Comparison of ENCODE assay signal across 1 cellular context in the genomic region with DNA sequence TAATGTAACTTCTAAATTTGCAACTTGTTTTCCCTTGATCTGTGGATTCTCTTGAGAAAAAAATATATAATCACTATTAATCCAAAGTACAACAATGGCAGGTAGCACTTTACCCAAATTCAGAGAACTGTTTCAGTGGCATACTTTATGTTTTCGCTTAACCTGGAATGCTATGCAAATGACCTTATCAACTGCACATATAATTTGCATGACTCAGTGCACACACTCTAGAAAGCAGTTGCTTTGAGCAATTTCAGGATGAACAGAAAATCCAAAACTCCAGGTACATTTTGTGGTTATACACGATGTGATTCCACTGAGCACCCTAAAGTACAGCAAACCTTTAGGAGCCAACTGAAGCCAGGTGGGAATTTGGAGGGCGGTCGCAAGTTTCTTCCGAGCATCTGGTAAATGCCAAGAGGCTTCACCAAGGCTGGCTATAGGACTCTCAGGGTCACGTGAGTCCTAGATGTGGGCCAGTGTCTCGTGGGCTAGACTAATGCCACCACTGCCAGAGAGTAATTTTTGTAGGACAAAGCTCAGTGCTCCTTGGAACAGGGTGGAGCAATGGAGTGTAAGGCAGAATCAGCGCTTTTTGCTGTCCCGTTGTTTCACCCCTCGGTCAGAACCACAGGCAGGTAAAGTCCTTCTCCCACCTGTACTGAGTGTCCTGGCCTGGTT.
TF ChIP-seq lines count a peak whose summit lies in the region.

No MANE protein-coding gene starts in this region.

TF ChIP-seq in IMR-90, 13 proteins besides CTCF, POLR2A, EP300 and RAD21:
- TF ChIP-seq, protein P1, sequence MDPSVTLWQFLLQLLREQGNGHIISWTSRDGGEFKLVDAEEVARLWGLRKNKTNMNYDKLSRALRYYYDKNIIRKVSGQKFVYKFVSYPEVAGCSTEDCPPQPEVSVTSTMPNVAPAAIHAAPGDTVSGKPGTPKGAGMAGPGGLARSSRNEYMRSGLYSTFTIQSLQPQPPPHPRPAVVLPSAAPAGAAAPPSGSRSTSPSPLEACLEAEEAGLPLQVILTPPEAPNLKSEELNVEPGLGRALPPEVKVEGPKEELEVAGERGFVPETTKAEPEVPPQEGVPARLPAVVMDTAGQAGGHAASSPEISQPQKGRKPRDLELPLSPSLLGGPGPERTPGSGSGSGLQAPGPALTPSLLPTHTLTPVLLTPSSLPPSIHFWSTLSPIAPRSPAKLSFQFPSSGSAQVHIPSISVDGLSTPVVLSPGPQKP (IDR thresholded peaks at IDR 0.05; ENCODE audit: borderline replicate concordance, low read depth, low read length), result no peak
- TF ChIP-seq MAZ (IDR thresholded peaks at IDR 0.05; ENCODE audit: borderline replicate concordance, low read depth, low read length) (no peak), SMC3 (IDR thresholded peaks at IDR 0.05; ENCODE audit: low read depth, low read length) (no peak), CHD1 (IDR thresholded peaks at IDR 0.05; ENCODE audit: low read depth, low read length) (no peak), RFX5 (IDR thresholded peaks at IDR 0.05; ENCODE audit: low read depth, low read length) (no peak), CEBPB (IDR thresholded peaks at IDR 0.05; ENCODE audit: low read depth, low read length) (no peak), MXI1 (IDR thresholded peaks at IDR 0.05; ENCODE audit: borderline replicate concordance, low read depth, low read length) (no peak), RCOR1 (IDR thresholded peaks at IDR 0.05; ENCODE audit: insufficient replicate concordance, low read length) (no peak), NFE2L2 (IDR thresholded peaks at IDR 0.05; ENCODE audit: low read depth, low read length) (no peak)
TF ChIP-seq in IMR-90: peak in this region for 0.
